ENCODE assay signal across 30 cellular contexts in the genomic region with DNA sequence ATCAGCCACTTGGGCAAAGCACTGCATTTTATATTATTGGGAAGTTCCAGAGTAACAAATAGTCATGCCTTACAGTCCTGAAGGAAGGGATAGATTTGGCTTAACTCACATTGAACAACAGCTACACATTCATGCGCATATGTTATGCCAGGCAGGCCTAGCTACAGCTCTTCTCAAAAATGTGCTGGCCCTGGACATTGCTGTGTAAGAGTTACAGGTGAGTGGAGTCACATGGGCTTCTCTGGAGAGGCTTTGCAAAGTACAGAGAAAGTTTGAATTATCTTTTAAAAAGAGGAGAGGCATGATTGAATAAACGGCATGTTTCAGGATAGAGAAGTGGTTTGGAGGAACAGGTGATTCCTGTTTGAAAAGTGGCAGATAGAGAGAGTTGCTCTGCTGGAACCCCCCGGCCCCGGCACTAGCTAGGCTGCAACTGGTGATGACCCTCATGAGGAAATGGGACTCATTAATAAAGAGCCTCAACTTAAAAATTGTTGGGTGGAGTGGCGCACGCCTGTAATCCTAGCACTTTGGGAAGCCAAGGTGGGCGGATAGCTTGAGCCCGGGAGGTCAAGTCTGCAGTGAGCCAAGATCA.
"Had no signal": no experiment of that assay in that cellular context is flagged by ENCODE, and none has a peak within 500 bp of the region (broad histone marks: within the 10 kb centered on the region; RNA-seq: fewer than 3 reads in every experiment).

No MANE protein-coding gene starts in this region.

- H3K4me1 ChIP-seq: adrenal gland, breast epithelium, SJCRH30 had no signal

- H3K9ac ChIP-seq: KMS-11 had no signal

- H3K36me3 Mint-ChIP-seq: activated naive CD8-positive, alpha-beta T cell treated with anti-CD3 and anti-CD28 coated beads, Interleukin-2, amount 10 ng/mL, durations not matched to agents 7 days and 5 days had no signal

- H3K9me3 Mint-ChIP-seq: activated B cell treated with CpG ODN at 0.5 μM for 24 hours; activated CD4-positive, alpha-beta T cell treated with anti-CD3 and anti-CD28 coated beads, Interleukin-2, amount 10 ng/mL, durations not matched to agents 24 days and 14 days; activated naive CD8-positive, alpha-beta T cell treated with anti-CD3 and anti-CD28 coated beads, Interleukin-2, amount 10 ng/mL, durations not matched to agents 7 days and 5 days; activated T-helper 2 cell treated with anti-CD3 and anti-CD28 coated beads, Interferon-gamma antibody, Interleukin-2, Interleukin-4, amounts not matched to agents 10 μg/mL and 5 μg/mL and 100 μg/mL, durations not matched to agents 14 hours and 24 hours and 36 hours had no signal

- H3K36me3 ChIP-seq: adrenal gland, breast epithelium, MG63, Peyer's patch, SJCRH30 had no signal

- H3K4me2 ChIP-seq: KMS-11 had no signal

- H3K27me3 ChIP-seq: adrenal gland, breast epithelium, MG63, Peyer's patch, SJCRH30 had no signal

- H3K27ac Mint-ChIP-seq: activated B cell treated with CpG ODN at 0.5 μM for 24 hours; activated CD4-positive, alpha-beta T cell treated with anti-CD3 and anti-CD28 coated beads, Interleukin-2, amount 10 ng/mL, durations not matched to agents 24 days and 14 days; activated naive CD8-positive, alpha-beta T cell treated with anti-CD3 and anti-CD28 coated beads, Interleukin-2, amount 10 ng/mL, durations not matched to agents 7 days and 5 days; activated T-helper 2 cell treated with anti-CD3 and anti-CD28 coated beads, Interferon-gamma antibody, Interleukin-2, Interleukin-4, amounts not matched to agents 10 μg/mL and 5 μg/mL and 100 μg/mL, durations not matched to agents 14 hours and 24 hours and 36 hours; T-helper 17 cell had no signal

- H3K4me3 Mint-ChIP-seq: activated B cell treated with CpG ODN at 0.5 μM for 24 hours; activated CD4-positive, alpha-beta T cell treated with anti-CD3 and anti-CD28 coated beads, Interleukin-2, amount 10 ng/mL, durations not matched to agents 24 days and 14 days; activated naive CD8-positive, alpha-beta T cell treated with anti-CD3 and anti-CD28 coated beads, Interleukin-2, amount 10 ng/mL, durations not matched to agents 7 days and 5 days; T-helper 17 cell had no signal

- DNase-seq: activated B cell treated with CpG ODN at 0.5 μM for 24 hours; activated CD4-positive, alpha-beta T cell treated with anti-CD3 and anti-CD28 coated beads for 1 hour; activated CD4-positive, alpha-beta T cell treated with anti-CD3 and anti-CD28 coated beads, Interleukin-2, amount 10 ng/mL, durations not matched to agents 24 days and 14 days; activated CD4-positive, alpha-beta T cell treated with anti-CD3 and anti-CD28 coated beads, Interleukin-2, amount 50 U/mL, for 48 hours; activated CD8-positive, alpha-beta memory T cell treated with anti-CD3 and anti-CD28 coated beads for 24 hours; activated gamma-delta T cell treated with Interleukin-2 at 50 U/mL for 16 hours; activated naive CD4-positive, alpha-beta T cell treated with anti-CD3 and anti-CD28 coated beads, Interleukin-2, amount 50 U/mL, for 16 hours; activated naive CD8-positive, alpha-beta T cell treated with anti-CD3 and anti-CD28 coated beads, Interleukin-2, amount 10 ng/mL, durations not matched to agents 7 days and 5 days; activated T-cell treated with anti-CD3 and anti-CD28 coated beads, Interleukin-2, amount 50 U/mL, for 48 hours; adrenal gland; aorta; caudate nucleus; MG63; MV-4-11; NCI-H1092 treated with DMSO at 0.1 percent for 48 hours; NCI-H1436; NCI-H187; NCI-H2081; NCI-H510A treated with DMSO at 0.1 percent for 48 hours; NCI-H69; NK-92 treated with Interleukin-12 subunit alpha and Interleukin-12 subunit beta, amount 100 ng/mL, for 24 hours; Peyer's patch; Right ventricle myocardium superior; SJCRH30; T-helper 17 cell; T-helper 9 cell had no signal

- H3K9me3 ChIP-seq: adrenal gland, breast epithelium, MG63, Peyer's patch, SJCRH30 had no signal

- H3K4me3 ChIP-seq: adrenal gland, breast epithelium, MG63, Peyer's patch, SJCRH30 had no signal

- H3K4me1 Mint-ChIP-seq: activated CD4-positive, alpha-beta T cell treated with anti-CD3 and anti-CD28 coated beads, Interleukin-2, amount 10 ng/mL, durations not matched to agents 24 days and 14 days had no signal

- H3K27ac ChIP-seq: adrenal gland, breast epithelium, KMS-11, Peyer's patch, RWPE1, SJCRH30 had no signal
